In the genomic region with DNA sequence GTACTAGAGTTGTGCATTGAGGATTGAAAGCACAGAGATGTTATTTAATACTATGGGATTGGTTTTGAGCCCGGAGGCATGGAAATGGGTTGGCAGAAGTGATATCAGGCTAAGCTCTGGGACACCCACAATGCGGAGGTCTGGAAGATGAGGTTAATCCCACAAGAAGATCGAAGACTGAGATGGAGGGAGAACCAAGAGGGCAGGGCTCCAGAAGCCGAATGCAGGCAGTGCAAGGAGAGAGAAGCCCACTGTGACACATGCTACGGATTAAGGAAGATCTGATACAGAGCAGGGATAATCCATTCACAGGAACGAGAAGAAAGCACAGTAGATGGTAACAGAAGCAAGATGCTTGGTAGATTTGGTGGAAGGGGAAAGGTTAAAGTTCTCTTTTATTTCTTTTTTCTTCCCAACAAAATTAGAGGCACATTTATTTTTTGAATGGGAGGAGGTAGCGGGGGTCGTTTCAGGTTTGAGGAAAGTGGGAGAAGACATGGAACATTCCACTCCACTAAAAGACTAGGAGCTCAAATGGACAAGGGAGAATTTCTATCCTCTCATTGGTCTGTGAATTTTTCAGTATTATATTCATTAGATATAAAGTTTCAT, we compare ENCODE assay signal across 17 cellular contexts.
"Had no signal": no experiment of that assay in that cellular context is flagged by ENCODE, and none has a peak within 500 bp of the region (broad histone marks: within the 10 kb centered on the region; RNA-seq: fewer than 3 reads in every experiment).

No MANE protein-coding gene starts in this region.

- DNase-seq: activated CD4-positive, alpha-beta T cell treated with anti-CD3 and anti-CD28 coated beads for 1 hour; activated CD4-positive, alpha-beta T cell treated with anti-CD3 and anti-CD28 coated beads, Interleukin-2, amount 50 U/mL, for 4 hours; activated naive CD4-positive, alpha-beta T cell treated with Interleukin-2 at 50 U/mL for 16 hours; activated T-cell treated with anti-CD3 and anti-CD28 coated beads for 4 hours; anterior cingulate cortex; brain microvascular endothelial cell; effector CD8-positive, alpha-beta T cell; esophagus squamous epithelium; hippocampal formation; kidney; left lung; mammary epithelial cell; nephron progenitor cell; T1000 had no signal

- FAIRE-seq: endothelial cell of umbilical vein, kidney had no signal

- H3K4me3 ChIP-seq: coronary artery, esophagus squamous epithelium, left lung, suprapubic skin had no signal

- H3K36me3 ChIP-seq: brain microvascular endothelial cell, esophagus squamous epithelium, left lung, suprapubic skin had no signal

- H3K27me3 ChIP-seq: brain microvascular endothelial cell, esophagus squamous epithelium, left lung, suprapubic skin had no signal

- H3K9me3 ChIP-seq: esophagus squamous epithelium, left lung, suprapubic skin had no signal

- H3K27ac ChIP-seq: brain microvascular endothelial cell, coronary artery, esophagus squamous epithelium, left lung, suprapubic skin had no signal

- H3K4me1 ChIP-seq: esophagus squamous epithelium, left lung, suprapubic skin had no signal
